11 cellular contexts compared by ENCODE assay signal in the genomic region with DNA sequence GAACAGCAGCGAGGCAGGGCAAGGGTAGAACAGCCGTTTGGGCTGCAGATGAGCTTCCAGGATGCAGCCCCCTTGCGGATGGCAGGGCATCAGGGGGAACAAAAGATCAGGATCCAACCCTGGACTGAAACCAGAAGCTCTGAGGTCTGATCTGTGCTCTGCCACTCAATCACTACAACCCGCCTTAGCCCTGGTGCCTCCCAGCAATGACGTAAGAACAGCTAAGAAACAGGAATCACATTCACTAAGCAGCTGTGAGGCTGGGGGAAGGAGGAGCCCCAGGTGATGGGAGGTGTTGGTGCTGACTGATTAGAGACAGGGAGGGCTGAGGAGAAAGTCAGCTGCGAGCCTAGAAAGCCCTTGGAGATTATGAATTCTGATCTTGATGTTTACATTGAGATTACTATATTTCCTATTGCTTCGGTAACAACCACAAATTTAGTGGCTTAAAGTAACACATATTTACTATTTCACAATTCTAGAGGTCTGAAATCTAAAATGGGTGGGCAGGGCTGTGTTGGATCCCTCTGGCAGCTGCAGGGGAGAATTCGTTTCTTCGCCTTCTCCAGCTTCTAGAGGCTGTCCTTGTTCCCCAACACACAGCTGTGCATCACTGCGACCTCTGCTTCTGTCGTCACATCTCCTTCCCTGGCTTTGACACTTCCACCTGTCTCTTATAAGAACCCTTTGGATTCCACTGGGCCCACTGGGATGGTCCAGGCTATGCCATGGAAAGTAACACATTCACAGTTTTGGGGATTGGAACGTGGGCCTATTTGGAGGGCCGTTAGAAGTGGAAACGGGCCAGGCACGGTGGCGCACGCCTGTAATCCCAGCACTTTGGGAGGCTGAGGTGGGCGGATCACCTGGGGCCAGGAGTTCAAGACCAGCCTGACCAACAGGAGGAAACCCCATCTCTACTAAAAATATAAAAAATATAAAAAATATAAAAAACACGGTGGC. TPM values are rescaled to one million over a fixed set of nuclear protein-coding genes. Genes with fewer than 3 reads are reported as not detected.
DNase-seq lines count a peak whose midpoint lies in the region; ATAC-seq, FAIRE-seq and TF ChIP-seq lines count a peak whose summit lies in the region.
"Had no signal": no experiment of that assay in that cellular context is flagged by ENCODE, and none has a peak within 500 bp of the region (broad histone marks: within the 10 kb centered on the region; RNA-seq: fewer than 3 reads in every experiment).

No MANE protein-coding gene starts in this region.

- no peak overlapping the region for H3K4me3 ChIP-seq in K562
- H3K4me3 ChIP-seq in GM23248, result no peak overlapping the region

- H3K9me2 ChIP-seq in GM23248 (ENCODE audit: insufficient read depth), result no peaks in the 10 kb centered on the region

- H3K27ac ChIP-seq in K562 (ENCODE audit: extremely low read depth, low read depth, low read length), result no peak overlapping the region
- H3K27ac ChIP-seq in GM23248, result no peak overlapping the region

- 7% methylated on average over 19 of the region's 19 CpGs for WGBS in K562 (ENCODE audit: insufficient coverage, low coverage, missing lambda C conversion rate)
- 91 to 92% methylated on average over 19 of the region's 19 CpGs for WGBS in GM23248 (ENCODE audit: low coverage in 1 of 2, low lambda C conversion rate in 2 of 2, missing lambda C conversion rate in 2 of 2), 2 experiments

- H3K9me3 ChIP-seq in K562 (replicated peaks; ENCODE audit: control insufficient read depth, insufficient read depth, low read depth, low read length) (no peaks in the 10 kb centered on the region), GM23248 (ENCODE audit: low read depth) (no peaks in the 10 kb centered on the region)

- peak; percentile 26 for FAIRE-seq in GM12891 (lab: Jason Lieb, UNC)
- FAIRE-seq in K562 (lab: Jason Lieb, UNC), result no peak

- TF ChIP-seq POLR2A in GM12891 (IDR thresholded peaks at IDR 0.05; ENCODE audit: low read depth, low read length) (no peak), K562 (conservative IDR thresholded peaks at IDR 0.05) (no peak)

- no peak for TF ChIP-seq CTCF in K562 (IDR thresholded peaks at IDR 0.05 in 2 of 3, conservative IDR thresholded peaks at IDR 0.05 in 1 of 3; ENCODE audit: insufficient read depth in 2 of 3, low read depth in 1 of 3, low read length in 3 of 3)
- no peak for TF ChIP-seq CTCF in nephron (IDR thresholded peaks at IDR 0.05; ENCODE audit: unreplicated experiment in 3 of 3)

- no peaks in the 10 kb centered on the region for H3K9me3 Mint-ChIP-seq in nephron
- H3K9me3 Mint-ChIP-seq: activated CD4-positive, alpha-beta memory T cell treated with anti-CD3 and anti-CD28 coated beads, Interleukin-2, amount 10 ng/mL, durations not matched to agents 7 days and 5 days had no signal

- no TSS peak for BruUV-seq in K562 (replicated peaks; lab: Mats Ljungman, UMichigan)

- H4K20me1 ChIP-seq in K562 (replicated peaks; ENCODE audit: control insufficient read depth, insufficient read depth, low read length), result no peaks in the 10 kb centered on the region
- H4K20me1 ChIP-seq in GM23248 (ENCODE audit: insufficient read depth), result no peaks in the 10 kb centered on the region

- CTCF ChIA-PET in K562 (lab: Yijun Ruan, JAX; ENCODE audit: low intra/inter-chr PET ratio), result no interaction called here

- H3K36me3 ChIP-seq in K562 (ENCODE audit: control insufficient read depth, insufficient read depth, low read length) (no peaks in the 10 kb centered on the region), GM23248 (ENCODE audit: low read depth) (no peaks in the 10 kb centered on the region)

- H2AFZ ChIP-seq in K562 (ENCODE audit: low read depth, low read length), result no peak overlapping the region
- no peak overlapping the region for H2AFZ ChIP-seq in GM23248

- intact Hi-C loops in K562 (cut with micrococcal nuclease), result loop anchor here (2.0 kb wide), 2 partner anchors 91 to 131 kb away; no protein-coding TSS in a partner anchor

- peak overlapping the region in 2 of 3 experiments; percentile 24 to 27 for H3K27ac Mint-ChIP-seq in nephron
- H3K27ac Mint-ChIP-seq: activated CD4-positive, alpha-beta memory T cell treated with anti-CD3 and anti-CD28 coated beads, Interleukin-2, amount 10 ng/mL, durations not matched to agents 7 days and 5 days had no signal

- POLR2A ChIA-PET in K562 (lab: Yijun Ruan, JAX), result interaction anchor here (0.6 kb wide), 1 partner anchor 133 kb away, joined by 3 read pairs; no protein-coding TSS in a partner anchor

- no peak for TF ChIP-seq RAD21 in K562 (CRISPR knock-in tag; conservative IDR thresholded peaks at IDR 0.05 in 1 of 2, IDR thresholded peaks at IDR 0.05 in 1 of 2)

- no peak for TF ChIP-seq EP300 in K562 (IDR thresholded peaks at IDR 0.05; ENCODE audit: low read length)

- H3K4me2 ChIP-seq in K562 (ENCODE audit: insufficient read depth, low read length) (no peak overlapping the region), GM23248 (ENCODE audit: unreplicated experiment) (no peak overlapping the region)

- H3K79me2 ChIP-seq in K562 (ENCODE audit: control insufficient read depth, insufficient read depth, low read length), result no peaks in the 10 kb centered on the region
- no peaks in the 10 kb centered on the region for H3K79me2 ChIP-seq in GM23248 (ENCODE audit: insufficient read depth)

- peaks cover 48% of the 10 kb centered on the region for H3K27me3 Mint-ChIP-seq in nephron (ENCODE audit: low read depth)

- no peaks in the 10 kb centered on the region for H3K9me1 ChIP-seq in K562 (ENCODE audit: control insufficient read depth, insufficient read depth, low read length)

- in situ Hi-C loops in K562 (cut with MboI) (loop anchor here (10.0 kb wide), 1 partner anchor 129 kb away; no protein-coding TSS in a partner anchor), GM23248 (cut with MboI) (no loop called here)

- no peaks in the 10 kb centered on the region; the same call in 1 of the 2 replicates for H3F3A ChIP-seq in GM23248 (ENCODE audit: insufficient read depth)

- ATAC-seq in K562 (peak; percentile 45; the same call in 2 of the 3 replicates), GM19467 (IDR thresholded peaks at IDR 0.05; ENCODE audit: unreplicated experiment) (no peak), HG03432 (IDR thresholded peaks at IDR 0.05; ENCODE audit: unreplicated experiment) (no peak)

- DNase-seq in GM12891 (ENCODE audit: insufficient read length, low spot score) (no peak), NCI-H2107 treated with DMSO at 0.1 percent for 48 hours (lab: John Stamatoyannopoulos, UW; ENCODE audit: unreplicated experiment) (peak; percentile 97), K562 (ENCODE audit: extremely low read depth in 1 of 4, low spot score in 3 of 4) (peak in 1 of 4 experiments; percentile 23), GM23248 (no peak)
- no peak for DNase-seq in activated effector memory CD4-positive, alpha-beta T cell treated with Interleukin-2 at 50 U/mL for 16 hours
- DNase-seq: activated CD4-positive, alpha-beta memory T cell treated with anti-CD3 and anti-CD28 coated beads, Interleukin-2, amount 10 ng/mL, durations not matched to agents 7 days and 5 days; SHP77; stimulated activated naive CD4-positive, alpha-beta T cell had no signal

- peaks cover 40% of the 10 kb centered on the region for H3K4me1 Mint-ChIP-seq in nephron

- no peak overlapping the region for H3K4me3 Mint-ChIP-seq in nephron
- H3K4me3 Mint-ChIP-seq: activated CD4-positive, alpha-beta memory T cell treated with anti-CD3 and anti-CD28 coated beads, Interleukin-2, amount 10 ng/mL, durations not matched to agents 7 days and 5 days had no signal

- H3K4me1 ChIP-seq in K562 (replicated peaks in 1 of 2; ENCODE audit: control insufficient read depth in 2 of 2, insufficient read depth in 2 of 2, low read length in 2 of 2), result peaks cover 0 to 3% of the 10 kb centered on the region in 2 experiments; a peak in 3 of 5 replicates
- H3K4me1 ChIP-seq in GM23248 (ENCODE audit: insufficient read depth), result no peaks in the 10 kb centered on the region

- H3K9ac ChIP-seq in K562 (ENCODE audit: insufficient read depth in 1 of 2, low read depth in 2 of 2, low read length in 2 of 2) (peak overlapping the region in 1 of 2 experiments; percentile 64; a peak in 1 of 4 replicates), GM23248 (no peak overlapping the region)

- H3K27me3 ChIP-seq in K562 (ENCODE audit: control insufficient read depth in 2 of 2, insufficient read depth in 2 of 2, low read length in 2 of 2) (peaks cover 11 to 32% of the 10 kb centered on the region in 2 experiments; a peak in 4 of 5 replicates), GM23248 (replicated peaks; ENCODE audit: insufficient read depth) (peaks cover 6% of the 10 kb centered on the region; the same call in 1 of the 2 replicates)

- no peaks in the 10 kb centered on the region for H3K36me3 Mint-ChIP-seq in nephron (ENCODE audit: low read depth)

TF ChIP-seq in GM12891, 5 proteins besides CTCF, POLR2A, EP300 and RAD21 (continues in another document):
- TF ChIP-seq PAX5 (IDR thresholded peaks at IDR 0.05; ENCODE audit: insufficient read depth, low read length, severe bottlenecking), result no peak
- TF ChIP-seq TAF1 (IDR thresholded peaks at IDR 0.05; ENCODE audit: low read depth, low read length), result no peak
- no peak for TF ChIP-seq SPI1 (IDR thresholded peaks at IDR 0.05; ENCODE audit: low read depth, low read length)

TF ChIP-seq in K562, 482 proteins besides CTCF, POLR2A, EP300 and RAD21 (continues in another document):
- TF ChIP-seq CREB1 (IDR thresholded peaks at IDR 0.05), result no peak
- TF ChIP-seq CREB1 (CRISPR knock-in tag; IDR thresholded peaks at IDR 0.05), result 0 out of 2 replicates have a peak, but pooled peaks have one; percentile 16

RNA-seq across cellular contexts. Expression of a gene that starts 6.1 kb away (rescaled TPM):
- 7.8 TPM for polyA plus RNA-seq in GM12891 (2012; ENCODE audit: low read depth, missing spikeins)
- total RNA-seq in K562 (2011; cell fraction: chromatin; rRNA removed; ENCODE audit: low replicate concordance), result 1.1 and 6.1 TPM in 2 replicates
- total RNA-seq in K562 (2011; cell fraction: nucleolus; rRNA removed), result 2.9 and 5.0 TPM in 2 replicates
- total RNA-seq in K562 (2011; cell fraction: nucleoplasm; rRNA removed), result 2.5 and 2.7 TPM in 2 replicates
- total RNA-seq in K562 (2014; rRNA removed) (0.41 and 0.45 TPM in 2 replicates), K562 (2014; rRNA removed; fragmentation: Illumina TruSeq; extraction: Trizol) (0.29 and 0.62 TPM in 2 replicates), K562 (2015; rRNA removed; fragmentation: Illumina TruSeq; extraction: Trizol) (0.41 and 0.43 TPM in 2 replicates), K562 (2021) (1.2 and 2.0 TPM in 2 replicates)
- polyA plus RNA-seq in K562 (2011; rRNA removed) (5.6 and 11.9 TPM in 2 replicates), K562 (2014; fragmentation: Illumina TruSeq; extraction: Trizol) (0.42 and 0.65 TPM in 2 replicates), K562 (2014; fragmentation: Nextera tagmentation; extraction: Ambion mirVana) (under 1 TPM; 0.59 to 0.74 TPM), K562 (2014; rRNA removed) (0.49 and 1.2 TPM in 2 replicates), GM23248 (2016; fragmentation: Nextera tagmentation; extraction: Ambion mirVana) (45.1 and 46.9 TPM in 2 replicates)
- 5.8 and 12.8 TPM in 2 replicates for polyA plus RNA-seq in K562 (2011; cell fraction: cytosol; rRNA removed)
- polyA plus RNA-seq in K562 (2011; cell fraction: nucleus; rRNA removed), result 3.2 and 8.1 TPM in 2 replicates
- 1.2 and 1.3 TPM in 2 replicates for polyA plus RNA-seq in K562 (2012)
- polyA minus RNA-seq in K562 (2011; rRNA and poly(A)+ RNA removed), result 6.0 and 10.7 TPM in 2 replicates
- polyA minus RNA-seq in K562 (2011; cell fraction: cytosol; rRNA and poly(A)+ RNA removed), result 2.6 and 6.0 TPM in 2 replicates
- polyA minus RNA-seq in K562 (2011; cell fraction: nucleus; rRNA and poly(A)+ RNA removed), result 2.2 and 4.1 TPM in 2 replicates
- 24.7 and 28.6 TPM in 2 replicates for total RNA-seq in GM23248 (2014; rRNA removed; shearing (Covaris generic))
